2 cellular contexts compared by ENCODE assay signal in the genomic region with DNA sequence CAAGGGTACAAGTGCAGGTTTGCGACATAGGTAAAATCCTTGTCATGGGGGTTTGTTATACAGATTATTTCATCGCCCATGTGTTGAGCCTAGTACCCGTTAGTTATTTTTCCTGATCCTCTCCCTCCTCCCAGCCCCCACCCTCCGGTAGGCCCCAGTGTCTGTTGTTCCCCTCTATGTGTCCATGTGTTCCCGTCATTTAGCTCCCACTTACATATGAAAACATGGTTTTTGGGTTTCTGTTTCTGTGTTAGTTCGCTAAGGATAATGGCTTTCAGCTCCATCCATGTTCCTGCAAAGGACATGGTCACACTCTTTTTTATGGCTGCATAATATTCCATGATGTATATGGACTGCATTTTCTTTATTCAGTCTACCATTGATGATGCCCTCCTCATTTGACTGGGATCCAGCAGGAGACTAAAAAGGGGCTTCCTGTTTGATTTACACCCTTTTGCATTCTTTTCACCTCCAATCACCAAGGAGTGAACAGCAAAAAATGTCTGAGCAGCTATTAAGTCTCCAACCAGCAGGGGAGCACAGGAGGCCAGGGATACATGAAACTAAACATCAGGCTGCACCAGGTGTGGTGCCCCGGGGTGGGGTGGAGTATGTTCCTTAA.
A peak's percentile ranks its signal among the peaks of the same experiment; 100 is the strongest.
TF ChIP-seq lines count a peak whose summit lies in the region.

No MANE protein-coding gene starts in this region.

TF ChIP-seq in HEK293, 187 proteins besides CTCF, POLR2A, EP300 and RAD21:
- peak; percentile 80 for TF ChIP-seq ZNF580 (tag by site-specific recombination; IDR thresholded peaks at IDR 0.05)
- TF ChIP-seq, protein P1, sequence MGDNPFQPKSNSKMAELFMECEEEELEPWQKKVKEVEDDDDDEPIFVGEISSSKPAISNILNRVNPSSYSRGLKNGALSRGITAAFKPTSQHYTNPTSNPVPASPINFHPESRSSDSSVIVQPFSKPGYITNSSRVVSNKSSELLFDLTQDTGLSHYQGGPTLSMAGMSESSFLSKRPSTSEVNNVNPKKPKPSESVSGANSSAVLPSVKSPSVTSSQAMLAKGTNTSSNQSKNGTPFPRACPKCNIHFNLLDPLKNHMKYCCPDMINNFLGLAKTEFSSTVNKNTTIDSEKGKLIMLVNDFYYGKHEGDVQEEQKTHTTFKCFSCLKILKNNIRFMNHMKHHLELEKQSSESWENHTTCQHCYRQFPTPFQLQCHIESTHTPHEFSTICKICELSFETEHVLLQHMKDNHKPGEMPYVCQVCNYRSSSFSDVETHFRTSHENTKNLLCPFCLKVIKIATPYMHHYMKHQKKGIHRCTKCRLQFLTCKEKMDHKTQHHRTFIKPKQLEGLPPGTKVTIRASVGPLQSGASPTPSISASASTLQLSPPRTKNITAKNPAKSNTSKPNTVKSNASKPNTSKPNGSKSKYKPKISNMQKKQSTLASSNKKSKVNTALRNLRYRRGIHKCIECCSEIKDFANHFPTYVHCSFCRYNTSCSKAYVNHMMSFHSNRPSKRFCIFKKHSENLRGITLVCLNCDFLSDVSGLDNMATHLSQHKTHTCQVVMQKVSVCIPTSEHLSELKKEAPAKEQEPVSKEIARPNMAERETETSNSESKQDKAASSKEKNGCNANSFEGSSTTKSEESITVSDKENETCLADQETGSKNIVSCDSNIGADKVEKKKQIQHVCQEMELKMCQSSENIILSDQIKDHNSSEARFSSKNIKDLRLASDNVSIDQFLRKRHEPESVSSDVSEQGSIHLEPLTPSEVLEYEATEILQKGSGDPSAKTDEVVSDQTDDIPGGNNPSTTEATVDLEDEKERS (tag by site-specific recombination; IDR thresholded peaks at IDR 0.05) = 0 out of 2 replicates have a peak, but pooled peaks have one; percentile 39
- TF ChIP-seq ZNF146 (tag by site-specific recombination; IDR thresholded peaks at IDR 0.05) = peak; percentile 99
- no peak for TF ChIP-seq ZNF747 (tag by site-specific recombination; IDR thresholded peaks at IDR 0.05)
- TF ChIP-seq ZNF10 (tag by site-specific recombination; IDR thresholded peaks at IDR 0.05) = 0 out of 2 replicates have a peak, but pooled peaks have one; percentile 0
- no peak for TF ChIP-seq ZNF654 (tag by site-specific recombination; IDR thresholded peaks at IDR 0.05; ENCODE audit: low read depth)
- TF ChIP-seq SP7 (tag by site-specific recombination; IDR thresholded peaks at IDR 0.05) = 0 out of 2 replicates have a peak, but pooled peaks have one; percentile 35
- TF ChIP-seq ZNF366 (tag by site-specific recombination; conservative IDR thresholded peaks at IDR 0.05) = 0 out of 2 replicates have a peak, but pooled peaks have one; percentile 1
- TF ChIP-seq ZNF169 (tag by site-specific recombination; IDR thresholded peaks at IDR 0.05) = no peak
- TF ChIP-seq SALL2 (tag by site-specific recombination; IDR thresholded peaks at IDR 0.05; ENCODE audit: borderline replicate concordance) = no peak
- 0 out of 2 replicates have a peak, but pooled peaks have one; percentile 39 for TF ChIP-seq ZNF629 (tag by site-specific recombination; IDR thresholded peaks at IDR 0.05)

TF ChIP-seq in SK-N-SH, 30 proteins besides CTCF, POLR2A, EP300 and RAD21:
- TF ChIP-seq CHD2 (IDR thresholded peaks at IDR 0.05; ENCODE audit: low read length, partially characterized antibody) (no peak), FOXM1 (IDR thresholded peaks at IDR 0.05; ENCODE audit: low read depth) (no peak), NFIC (IDR thresholded peaks at IDR 0.05; ENCODE audit: borderline replicate concordance) (no peak), FOXJ3 (CRISPR knock-in tag; IDR thresholded peaks at IDR 0.05) (no peak), USF2 (IDR thresholded peaks at IDR 0.05; ENCODE audit: borderline replicate concordance, low read depth, low read length) (no peak), MAX (IDR thresholded peaks at IDR 0.05; ENCODE audit: low read depth) (no peak), ELF1 (IDR thresholded peaks at IDR 0.05) (no peak), TEAD4 (IDR thresholded peaks at IDR 0.05; ENCODE audit: borderline replicate concordance, insufficient read depth) (no peak), GATA2 (CRISPR knock-in tag; IDR thresholded peaks at IDR 0.05) (no peak), GABPA (IDR thresholded peaks at IDR 0.05; ENCODE audit: low read depth) (no peak), POLR2AphosphoS5 (IDR thresholded peaks at IDR 0.05; ENCODE audit: low read depth, low read length) (no peak), RXRA (IDR thresholded peaks at IDR 0.05; ENCODE audit: borderline replicate concordance, low read depth) (no peak), MXI1 (IDR thresholded peaks at IDR 0.05; ENCODE audit: low read depth, low read length) (no peak), RCOR1 (IDR thresholded peaks at IDR 0.05; ENCODE audit: low read length) (no peak), USF1 (IDR thresholded peaks at IDR 0.05; ENCODE audit: borderline replicate concordance, low read depth) (no peak), EZH2phosphoT487 (IDR thresholded peaks at IDR 0.05; ENCODE audit: borderline replicate concordance, low read depth) (no peak)
- TF ChIP-seq, protein P2, sequence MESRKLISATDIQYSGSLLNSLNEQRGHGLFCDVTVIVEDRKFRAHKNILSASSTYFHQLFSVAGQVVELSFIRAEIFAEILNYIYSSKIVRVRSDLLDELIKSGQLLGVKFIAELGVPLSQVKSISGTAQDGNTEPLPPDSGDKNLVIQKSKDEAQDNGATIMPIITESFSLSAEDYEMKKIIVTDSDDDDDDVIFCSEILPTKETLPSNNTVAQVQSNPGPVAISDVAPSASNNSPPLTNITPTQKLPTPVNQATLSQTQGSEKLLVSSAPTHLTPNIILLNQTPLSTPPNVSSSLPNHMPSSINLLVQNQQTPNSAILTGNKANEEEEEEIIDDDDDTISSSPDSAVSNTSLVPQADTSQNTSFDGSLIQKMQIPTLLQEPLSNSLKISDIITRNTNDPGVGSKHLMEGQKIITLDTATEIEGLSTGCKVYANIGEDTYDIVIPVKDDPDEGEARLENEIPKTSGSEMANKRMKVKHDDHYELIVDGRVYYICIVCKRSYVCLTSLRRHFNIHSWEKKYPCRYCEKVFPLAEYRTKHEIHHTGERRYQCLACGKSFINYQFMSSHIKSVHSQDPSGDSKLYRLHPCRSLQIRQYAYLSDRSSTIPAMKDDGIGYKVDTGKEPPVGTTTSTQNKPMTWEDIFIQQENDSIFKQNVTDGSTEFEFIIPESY (IDR thresholded peaks at IDR 0.05; ENCODE audit: borderline replicate concordance, low read depth) = no peak
- TF ChIP-seq, protein P3, sequence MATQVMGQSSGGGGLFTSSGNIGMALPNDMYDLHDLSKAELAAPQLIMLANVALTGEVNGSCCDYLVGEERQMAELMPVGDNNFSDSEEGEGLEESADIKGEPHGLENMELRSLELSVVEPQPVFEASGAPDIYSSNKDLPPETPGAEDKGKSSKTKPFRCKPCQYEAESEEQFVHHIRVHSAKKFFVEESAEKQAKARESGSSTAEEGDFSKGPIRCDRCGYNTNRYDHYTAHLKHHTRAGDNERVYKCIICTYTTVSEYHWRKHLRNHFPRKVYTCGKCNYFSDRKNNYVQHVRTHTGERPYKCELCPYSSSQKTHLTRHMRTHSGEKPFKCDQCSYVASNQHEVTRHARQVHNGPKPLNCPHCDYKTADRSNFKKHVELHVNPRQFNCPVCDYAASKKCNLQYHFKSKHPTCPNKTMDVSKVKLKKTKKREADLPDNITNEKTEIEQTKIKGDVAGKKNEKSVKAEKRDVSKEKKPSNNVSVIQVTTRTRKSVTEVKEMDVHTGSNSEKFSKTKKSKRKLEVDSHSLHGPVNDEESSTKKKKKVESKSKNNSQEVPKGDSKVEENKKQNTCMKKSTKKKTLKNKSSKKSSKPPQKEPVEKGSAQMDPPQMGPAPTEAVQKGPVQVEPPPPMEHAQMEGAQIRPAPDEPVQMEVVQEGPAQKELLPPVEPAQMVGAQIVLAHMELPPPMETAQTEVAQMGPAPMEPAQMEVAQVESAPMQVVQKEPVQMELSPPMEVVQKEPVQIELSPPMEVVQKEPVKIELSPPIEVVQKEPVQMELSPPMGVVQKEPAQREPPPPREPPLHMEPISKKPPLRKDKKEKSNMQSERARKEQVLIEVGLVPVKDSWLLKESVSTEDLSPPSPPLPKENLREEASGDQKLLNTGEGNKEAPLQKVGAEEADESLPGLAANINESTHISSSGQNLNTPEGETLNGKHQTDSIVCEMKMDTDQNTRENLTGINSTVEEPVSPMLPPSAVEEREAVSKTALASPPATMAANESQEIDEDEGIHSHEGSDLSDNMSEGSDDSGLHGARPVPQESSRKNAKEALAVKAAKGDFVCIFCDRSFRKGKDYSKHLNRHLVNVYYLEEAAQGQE (IDR thresholded peaks at IDR 0.05; ENCODE audit: low read depth, low read length) = no peak
- TF ChIP-seq, protein P4, sequence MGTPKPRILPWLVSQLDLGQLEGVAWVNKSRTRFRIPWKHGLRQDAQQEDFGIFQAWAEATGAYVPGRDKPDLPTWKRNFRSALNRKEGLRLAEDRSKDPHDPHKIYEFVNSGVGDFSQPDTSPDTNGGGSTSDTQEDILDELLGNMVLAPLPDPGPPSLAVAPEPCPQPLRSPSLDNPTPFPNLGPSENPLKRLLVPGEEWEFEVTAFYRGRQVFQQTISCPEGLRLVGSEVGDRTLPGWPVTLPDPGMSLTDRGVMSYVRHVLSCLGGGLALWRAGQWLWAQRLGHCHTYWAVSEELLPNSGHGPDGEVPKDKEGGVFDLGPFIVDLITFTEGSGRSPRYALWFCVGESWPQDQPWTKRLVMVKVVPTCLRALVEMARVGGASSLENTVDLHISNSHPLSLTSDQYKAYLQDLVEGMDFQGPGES (IDR thresholded peaks at IDR 0.05; ENCODE audit: low read depth, low read length) = no peak
